In the genomic region with DNA sequence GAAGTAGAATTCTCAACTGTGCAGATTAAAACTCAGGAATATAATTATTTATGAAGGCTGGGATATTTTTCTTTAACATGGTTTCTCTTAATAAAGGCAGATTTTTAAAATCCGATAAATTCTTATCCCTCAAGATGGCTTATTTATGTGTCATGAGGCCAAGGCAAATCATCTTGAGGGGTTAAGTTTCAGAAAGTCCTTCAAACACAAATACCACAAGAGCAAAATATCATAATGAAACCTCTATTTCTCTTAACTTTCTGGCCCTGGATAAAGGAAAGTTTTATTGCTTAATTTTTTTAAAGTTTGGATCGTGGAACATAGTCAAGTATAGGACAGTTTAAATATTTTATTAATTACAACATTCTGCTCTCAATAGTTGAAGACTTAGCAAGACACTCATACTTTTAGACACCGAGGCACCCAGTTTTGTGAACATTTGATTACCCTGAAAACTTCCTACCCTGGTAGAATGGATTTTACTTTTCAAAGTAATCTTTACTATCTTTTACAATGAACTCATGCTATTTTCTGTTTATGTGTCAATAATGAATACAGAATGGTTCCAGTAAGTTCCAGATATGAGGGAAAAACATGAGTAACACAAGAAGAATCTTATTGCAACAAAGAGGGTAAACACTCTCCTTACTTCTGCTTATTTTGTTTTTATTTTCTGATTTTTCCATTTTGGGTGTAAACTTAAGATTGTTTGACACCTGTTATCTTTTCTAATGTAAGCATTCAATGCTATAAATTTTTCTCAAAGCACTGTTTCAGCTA, we compare ENCODE assay signal across 17 cellular contexts.
"Had no signal": no experiment of that assay in that cellular context is flagged by ENCODE, and none has a peak within 500 bp of the region (broad histone marks: within the 10 kb centered on the region; RNA-seq: fewer than 3 reads in every experiment).

No MANE protein-coding gene starts in this region.

- H3K27me3 Mint-ChIP-seq: naive B cell; stimulated activated memory B cell treated with anti-CD40 and anti-IgM and Interleukin-4, amounts not matched to agents 10 μg/mL and 1 μg/mL and 100 μg/mL, for 72 hours had no signal

- H3K4me1 Mint-ChIP-seq: activated T-helper 17 cell treated with anti-CD3 and anti-CD28 coated beads, Interleukin-2, amount 50 U/mL, for 72 hours; brain; immature natural killer cell; naive B cell; stimulated activated memory B cell treated with anti-CD40 and anti-IgM and Interleukin-4, amounts not matched to agents 10 μg/mL and 1 μg/mL and 100 μg/mL, for 72 hours; T-helper 17 cell; WTC11 had no signal

- H3K4me1 ChIP-seq: adrenal gland, tibial artery, vagina had no signal

- H3K27ac ChIP-seq: adrenal gland, dorsolateral prefrontal cortex, neutrophil, tibial artery, vagina had no signal

- H3K9me3 Mint-ChIP-seq: activated T-helper 17 cell treated with anti-CD3 and anti-CD28 coated beads, Interleukin-2, amount 50 U/mL, for 72 hours; brain had no signal

- DNase-seq: activated CD4-positive, alpha-beta T cell treated with anti-CD3 and anti-CD28 coated beads for 48 hours; activated naive CD4-positive, alpha-beta T cell treated with anti-CD3 and anti-CD28 coated beads for 36 hours; adrenal gland; dorsolateral prefrontal cortex; immature natural killer cell; left colon; naive B cell; T-helper 17 cell; tibial artery had no signal

- ATAC-seq: activated T-helper 17 cell treated with anti-CD3 and anti-CD28 coated beads, Interleukin-2, amount 50 U/mL, for 72 hours; left colon; stimulated activated memory B cell treated with anti-CD40 and anti-IgM and Interleukin-4, amounts not matched to agents 10 μg/mL and 1 μg/mL and 100 μg/mL, for 72 hours; T-helper 17 cell; WTC11 had no signal

- H3K4me3 ChIP-seq: adrenal gland, dorsolateral prefrontal cortex, lung, smooth muscle cell, tibial artery, vagina had no signal

- H3K9me3 ChIP-seq: adrenal gland, neutrophil, tibial artery, vagina had no signal

- H3K4me2 ChIP-seq: smooth muscle cell had no signal

- H3K36me3 ChIP-seq: adrenal gland, neutrophil, tibial artery, vagina had no signal

- H3K27ac Mint-ChIP-seq: activated naive CD4-positive, alpha-beta T cell treated with anti-CD3 and anti-CD28 coated beads for 36 hours; activated T-helper 17 cell treated with anti-CD3 and anti-CD28 coated beads, Interleukin-2, amount 50 U/mL, for 72 hours; brain; immature natural killer cell; naive B cell; stimulated activated memory B cell treated with anti-CD40 and anti-IgM and Interleukin-4, amounts not matched to agents 10 μg/mL and 1 μg/mL and 100 μg/mL, for 72 hours; T-helper 17 cell; WTC11 had no signal

- H3K4me3 Mint-ChIP-seq: activated naive CD4-positive, alpha-beta T cell treated with anti-CD3 and anti-CD28 coated beads for 36 hours; activated T-helper 17 cell treated with anti-CD3 and anti-CD28 coated beads, Interleukin-2, amount 50 U/mL, for 72 hours; brain; immature natural killer cell; naive B cell; stimulated activated memory B cell treated with anti-CD40 and anti-IgM and Interleukin-4, amounts not matched to agents 10 μg/mL and 1 μg/mL and 100 μg/mL, for 72 hours; T-helper 17 cell; WTC11 had no signal

- H3K27me3 ChIP-seq: adrenal gland, dorsolateral prefrontal cortex, neutrophil, tibial artery, vagina had no signal

- H3K36me3 Mint-ChIP-seq: brain; naive B cell; stimulated activated memory B cell treated with anti-CD40 and anti-IgM and Interleukin-4, amounts not matched to agents 10 μg/mL and 1 μg/mL and 100 μg/mL, for 72 hours; WTC11 had no signal
